In genomic region chr7:66296001-66296521, GRCh38 we compare ENCODE assay signal across 17 cellular contexts.
DNase-seq lines count a peak whose midpoint lies in the region; ATAC-seq, FAIRE-seq and TF ChIP-seq lines count a peak whose summit lies in the region.
"Had no signal": no experiment of that assay in that cellular context is flagged by ENCODE, and none has a peak within 500 bp of the region (broad histone marks: within the 10 kb centered on the region; RNA-seq: fewer than 3 reads in every experiment).

No MANE protein-coding gene starts in this region.

- DNase-seq in BJ (ENCODE audit: low read depth) (peak; percentile 26), M059J (ENCODE audit: low read depth) (peak; percentile 25), astrocyte (ENCODE audit: low read depth) (peak; percentile 84), mesenchymal stem cell (peak; percentile 76), RKO (ENCODE audit: low spot score) (no peak)
- no peak for DNase-seq in stimulated activated CD4-positive, alpha-beta T cell treated with anti-CD3 and anti-CD28 coated beads, Interleukin-4, amount 100 ng/mL, for 24 hours
- DNase-seq in activated naive CD4-positive, alpha-beta T cell treated with anti-CD3 and anti-CD28 coated beads, Interleukin-2, amount 50 U/mL, for 72 hours (ENCODE audit: low spot score in 2 of 2), result no peak
- no peak for DNase-seq in CD4-positive, alpha-beta memory T cell
- DNase-seq: activated CD8-positive, alpha-beta memory T cell treated with anti-CD3 and anti-CD28 coated beads, Interleukin-2, amount 50 U/mL, for 48 hours; activated naive CD8-positive, alpha-beta T cell treated with anti-CD3 and anti-CD28 coated beads, Interleukin-2, amount 50 U/mL, for 24 hours; COR-L47; dorsolateral prefrontal cortex; NCI-H2171 treated with DMSO at 0.1 percent for 48 hours; right lobe of liver; substantia nigra had no signal

- H2BK120ac ChIP-seq in mesenchymal stem cell (ENCODE audit: low read depth, low read length), result no peak overlapping the region

- no peaks in the 10 kb centered on the region for H3K79me2 ChIP-seq in astrocyte (ENCODE audit: insufficient read depth, low read length)

- H2BK5ac ChIP-seq in mesenchymal stem cell (ENCODE audit: low read depth, low read length, poor library complexity, severe bottlenecking), result no peak overlapping the region

- H3K9me3 Mint-ChIP-seq in astrocyte (ENCODE audit: unreplicated experiment), result peaks cover 2% of the 10 kb centered on the region
- H3K9me3 Mint-ChIP-seq in activated naive CD4-positive, alpha-beta T cell treated with anti-CD3 and anti-CD28 coated beads, Interleukin-2, amount 50 U/mL, for 72 hours, result peaks cover 6 to 21% of the 10 kb centered on the region in 2 donors
- H3K9me3 Mint-ChIP-seq in CD4-positive, alpha-beta memory T cell, result peaks cover 2 to 26% (median 22%) of the 10 kb centered on the region in 8 donors

- no peak overlapping the region for H3K18ac ChIP-seq in mesenchymal stem cell (ENCODE audit: low read depth in 1 of 2, low read length in 2 of 2)

- no peak overlapping the region for H4K91ac ChIP-seq in mesenchymal stem cell (ENCODE audit: low read length)

- H3K9ac ChIP-seq in astrocyte (ENCODE audit: low read length) (no peak overlapping the region), mesenchymal stem cell (ENCODE audit: low read length) (peak overlapping the region; percentile 84)

- H3K4me3 ChIP-seq in BJ (ENCODE audit: low read depth, low read length) (no peak overlapping the region), astrocyte (ENCODE audit: insufficient read depth, low read depth, low read length) (no peak overlapping the region), mesenchymal stem cell (ENCODE audit: insufficient read depth in 1 of 2, low read depth in 1 of 2, low read length in 2 of 2) (no peak overlapping the region)
- H3K4me3 ChIP-seq in CD4-positive, alpha-beta memory T cell (ENCODE audit: low read length in 2 of 2), result no peak overlapping the region
- H3K4me3 ChIP-seq: dorsolateral prefrontal cortex, right lobe of liver had no signal

- ATAC-seq in activated naive CD4-positive, alpha-beta T cell treated with anti-CD3 and anti-CD28 coated beads, Interleukin-2, amount 50 U/mL, for 72 hours, result no peak
- ATAC-seq: activated naive CD8-positive, alpha-beta T cell treated with anti-CD3 and anti-CD28 coated beads, Interleukin-2, amount 50 U/mL, for 24 hours; Panc1 had no signal

- H3K27me3 ChIP-seq in BJ (ENCODE audit: control insufficient read depth, insufficient read depth, low read length), result no peaks in the 10 kb centered on the region
- no peaks in the 10 kb centered on the region for H3K27me3 ChIP-seq in astrocyte (ENCODE audit: insufficient read depth, low read length)
- no peaks in the 10 kb centered on the region for H3K27me3 ChIP-seq in mesenchymal stem cell (ENCODE audit: control insufficient read depth in 1 of 2, insufficient read depth in 1 of 2, low read length in 2 of 2)
- no peaks in the 10 kb centered on the region for H3K27me3 ChIP-seq in CD4-positive, alpha-beta memory T cell (ENCODE audit: insufficient read depth, low read length)
- H3K27me3 ChIP-seq: dorsolateral prefrontal cortex, right lobe of liver had no signal

- H3K4me1 ChIP-seq in astrocyte (ENCODE audit: insufficient read depth, low read length) (no peaks in the 10 kb centered on the region), mesenchymal stem cell (ENCODE audit: control insufficient read depth, insufficient read depth, low read depth, low read length) (no peaks in the 10 kb centered on the region)
- H3K4me1 ChIP-seq in CD4-positive, alpha-beta memory T cell (ENCODE audit: insufficient read depth, low read length), result no peaks in the 10 kb centered on the region

- H2BK12ac ChIP-seq in mesenchymal stem cell (ENCODE audit: low read length in 2 of 2), result no peak overlapping the region

- no peaks in the 10 kb centered on the region for H4K20me1 ChIP-seq in astrocyte (ENCODE audit: insufficient read depth, low read length)

- peaks cover 16% of the 10 kb centered on the region for H3K4me1 Mint-ChIP-seq in astrocyte (ENCODE audit: low read depth, unreplicated experiment)
- H3K4me1 Mint-ChIP-seq in CD4-positive, alpha-beta memory T cell, result no peaks in the 10 kb centered on the region
- H3K4me1 Mint-ChIP-seq: nephron had no signal

- TF ChIP-seq CTCF in BJ (IDR thresholded peaks at IDR 0.05; ENCODE audit: insufficient read depth, low read depth, low read length) (no peak), astrocyte (IDR thresholded peaks at IDR 0.05; ENCODE audit: insufficient read depth, low read depth, low read length) (no peak)

- H3K14ac ChIP-seq in mesenchymal stem cell (ENCODE audit: low read length in 2 of 2), result no peak overlapping the region

- H3K4me2 ChIP-seq in astrocyte (ENCODE audit: low read length) (no peak overlapping the region), mesenchymal stem cell (ENCODE audit: low read length, poor library complexity, severe bottlenecking) (no peak overlapping the region)

- no peak for FAIRE-seq in astrocyte (lab: Jason Lieb, UNC)

- peaks cover 10% of the 10 kb centered on the region for H3K79me1 ChIP-seq in mesenchymal stem cell (replicated peaks; ENCODE audit: low read length, poor library complexity, severe bottlenecking)

- peaks cover 14% of the 10 kb centered on the region for H3K36me3 Mint-ChIP-seq in astrocyte (ENCODE audit: low read depth, unreplicated experiment)
- H3K36me3 Mint-ChIP-seq in activated naive CD4-positive, alpha-beta T cell treated with anti-CD3 and anti-CD28 coated beads, Interleukin-2, amount 50 U/mL, for 72 hours, result no peaks in the 10 kb centered on the region
- no peaks in the 10 kb centered on the region for H3K36me3 Mint-ChIP-seq in CD4-positive, alpha-beta memory T cell

- H3K23ac ChIP-seq in mesenchymal stem cell (ENCODE audit: low read length in 2 of 2), result no peak overlapping the region

- no peak overlapping the region for H2AK5ac ChIP-seq in mesenchymal stem cell (ENCODE audit: low read length, severe bottlenecking)

- H3K9me3 ChIP-seq in astrocyte (ENCODE audit: insufficient read depth, low read depth, low read length), result no peaks in the 10 kb centered on the region
- peaks cover 27% of the 10 kb centered on the region for H3K9me3 ChIP-seq in mesenchymal stem cell (ENCODE audit: control insufficient read depth, low read length)
- no peaks in the 10 kb centered on the region for H3K9me3 ChIP-seq in CD4-positive, alpha-beta memory T cell (ENCODE audit: control insufficient read depth in 1 of 2, low read length in 2 of 2)
- H3K9me3 ChIP-seq: right lobe of liver had no signal

- intact Hi-C loops in CD4-positive, alpha-beta memory T cell (cut with micrococcal nuclease), result no loop called here

- H2AFZ ChIP-seq in astrocyte (ENCODE audit: low read depth, low read length) (no peak overlapping the region), mesenchymal stem cell (ENCODE audit: low read depth, low read length) (no peak overlapping the region)

- H3K27ac Mint-ChIP-seq in astrocyte (ENCODE audit: unreplicated experiment), result peak overlapping the region; percentile 16
- no peak overlapping the region for H3K27ac Mint-ChIP-seq in activated naive CD4-positive, alpha-beta T cell treated with anti-CD3 and anti-CD28 coated beads, Interleukin-2, amount 50 U/mL, for 72 hours
- no peak overlapping the region for H3K27ac Mint-ChIP-seq in CD4-positive, alpha-beta memory T cell
- H3K27ac Mint-ChIP-seq: activated naive CD8-positive, alpha-beta T cell treated with anti-CD3 and anti-CD28 coated beads, Interleukin-2, amount 50 U/mL, for 24 hours; nephron had no signal

- H2BK15ac ChIP-seq in mesenchymal stem cell (ENCODE audit: low read depth, poor library complexity, severe bottlenecking), result no peak overlapping the region

- H4K8ac ChIP-seq in mesenchymal stem cell (ENCODE audit: low read length), result no peak overlapping the region

- H3K4me3 Mint-ChIP-seq in astrocyte (ENCODE audit: unreplicated experiment), result no peak overlapping the region
- H3K4me3 Mint-ChIP-seq in CD4-positive, alpha-beta memory T cell, result no peak overlapping the region
- H3K4me3 Mint-ChIP-seq: activated naive CD8-positive, alpha-beta T cell treated with anti-CD3 and anti-CD28 coated beads, Interleukin-2, amount 50 U/mL, for 24 hours; nephron had no signal

- no peaks in the 10 kb centered on the region for H3K27me3 Mint-ChIP-seq in astrocyte (ENCODE audit: low read depth, unreplicated experiment)
- peaks cover 1 to 2% of the 10 kb centered on the region in 2 donors for H3K27me3 Mint-ChIP-seq in CD4-positive, alpha-beta memory T cell
- H3K27me3 Mint-ChIP-seq: activated naive CD8-positive, alpha-beta T cell treated with anti-CD3 and anti-CD28 coated beads, Interleukin-2, amount 50 U/mL, for 24 hours had no signal

- no peaks in the 10 kb centered on the region for H3K36me3 ChIP-seq in BJ (ENCODE audit: control insufficient read depth, insufficient read depth, low read length)
- H3K36me3 ChIP-seq in astrocyte (ENCODE audit: insufficient read depth, low read length), result no peaks in the 10 kb centered on the region
- H3K36me3 ChIP-seq in mesenchymal stem cell (ENCODE audit: control insufficient read depth in 1 of 2, insufficient read depth in 2 of 2, low read depth in 1 of 2, low read length in 2 of 2), result no peaks in the 10 kb centered on the region
- no peaks in the 10 kb centered on the region for H3K36me3 ChIP-seq in CD4-positive, alpha-beta memory T cell (ENCODE audit: insufficient read depth, low read length)
- H3K36me3 ChIP-seq: right lobe of liver had no signal

- no peak overlapping the region for H3K27ac ChIP-seq in astrocyte (ENCODE audit: low read depth, low read length)
- H3K27ac ChIP-seq in mesenchymal stem cell (ENCODE audit: low read length, poor library complexity, severe bottlenecking), result no peak overlapping the region
- no peak overlapping the region for H3K27ac ChIP-seq in CD4-positive, alpha-beta memory T cell (ENCODE audit: low read depth, low read length)
- H3K27ac ChIP-seq: dorsolateral prefrontal cortex had no signal

- H3K4ac ChIP-seq in mesenchymal stem cell (ENCODE audit: low read depth in 1 of 2, low read length in 2 of 2), result no peak overlapping the region

- POLR2A ChIA-PET in BJ (lab: Charles Lee), result no interaction called here
- POLR2A ChIA-PET in CD4-positive, alpha-beta memory T cell (lab: Charles Lee; ENCODE audit: partially characterized antibody), result no interaction called here

- WGBS in mesenchymal stem cell, result no CpG with 5 or more reads among the region's 1 CpG

- CTCF ChIA-PET in BJ (lab: Yijun Ruan, JAX), result interaction anchor here (1.3 kb wide), 1 partner anchor 155 kb away, joined by 5 read pairs; no protein-coding TSS in a partner anchor
- CTCF ChIA-PET in CD4-positive, alpha-beta memory T cell (lab: Charles Lee; ENCODE audit: partially characterized antibody), result no interaction called here

Comparison
In these comparisons a context has a peak if more than half of its experiments do, and no peak if none do; other contexts are left out.
1. DNase-seq: peak in BJ (single experiment), M059J (single experiment), astrocyte (single experiment) and mesenchymal stem cell (single experiment); none in stimulated activated CD4-positive, alpha-beta T cell treated with anti-CD3 and anti-CD28 coated beads, Interleukin-4, amount 100 ng/mL, for 24 hours (single experiment), activated naive CD4-positive, alpha-beta T cell treated with anti-CD3 and anti-CD28 coated beads, Interleukin-2, amount 50 U/mL, for 72 hours (0 of 2), CD4-positive, alpha-beta memory T cell (0 of 5) and RKO (single experiment).